In the genomic region with DNA sequence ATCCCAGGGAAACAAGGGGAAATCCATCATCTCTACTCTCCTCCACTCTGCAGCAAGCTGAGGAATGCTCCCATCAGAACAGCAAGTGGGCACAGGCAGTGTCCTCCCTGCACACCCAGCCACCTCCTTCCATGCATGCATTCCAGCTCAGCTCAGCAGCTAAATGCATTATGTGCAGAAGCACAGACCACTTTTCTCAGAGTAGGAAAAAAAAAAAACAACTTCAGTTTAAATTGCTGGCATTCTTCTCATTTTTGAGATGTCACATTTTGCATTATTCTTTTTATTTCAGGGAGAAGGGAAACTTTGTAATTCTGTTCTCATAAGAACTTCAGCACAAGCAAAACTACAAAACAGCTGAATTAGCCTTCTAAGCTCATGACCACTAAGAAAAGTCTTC, we compare ENCODE assay signal across 22 cellular contexts.
DNase-seq lines count a peak whose midpoint lies in the region; ATAC-seq, FAIRE-seq and TF ChIP-seq lines count a peak whose summit lies in the region.
"Had no signal": no experiment of that assay in that cellular context is flagged by ENCODE, and none has a peak within 500 bp of the region (broad histone marks: within the 10 kb centered on the region; RNA-seq: fewer than 3 reads in every experiment).

No MANE protein-coding gene starts in this region.

- no peak overlapping the region for H2BK5ac ChIP-seq in trophoblast cell (ENCODE audit: low read depth, low read length, poor library complexity)

- peaks cover 19% of the 10 kb centered on the region for H3K4me1 Mint-ChIP-seq in astrocyte (ENCODE audit: low read depth, unreplicated experiment)
- H3K4me1 Mint-ChIP-seq: activated CD4-positive, alpha-beta T cell treated with anti-CD3 and anti-CD28 coated beads, Interleukin-2, amount 10 ng/mL, durations not matched to agents 24 days and 14 days; activated naive CD4-positive, alpha-beta T cell treated with anti-CD3 and anti-CD28 coated beads, Interleukin-2, amount 10 ng/mL, durations not matched to agents 7 days and 5 days had no signal

- no peak overlapping the region for H3K4ac ChIP-seq in trophoblast cell (ENCODE audit: low read depth, low read length)

- no peak overlapping the region for H3K4me2 ChIP-seq in astrocyte (ENCODE audit: low read length)
- H3K4me2 ChIP-seq in trophoblast cell (ENCODE audit: low read length) = no peak overlapping the region

- H2AK5ac ChIP-seq in trophoblast cell (ENCODE audit: low read length) = no peak overlapping the region

- H2BK12ac ChIP-seq in trophoblast cell (ENCODE audit: low read length) = no peak overlapping the region

- H3K27me3 Mint-ChIP-seq in astrocyte (ENCODE audit: low read depth, unreplicated experiment) = no peaks in the 10 kb centered on the region
- H3K27me3 Mint-ChIP-seq: activated CD4-positive, alpha-beta T cell treated with anti-CD3 and anti-CD28 coated beads, Interleukin-2, amount 10 ng/mL, durations not matched to agents 24 days and 14 days; activated naive CD4-positive, alpha-beta T cell treated with anti-CD3 and anti-CD28 coated beads, Interleukin-2, amount 10 ng/mL, durations not matched to agents 7 days and 5 days had no signal

- no peak overlapping the region for H3K14ac ChIP-seq in trophoblast cell (ENCODE audit: low read length)

- H3K23ac ChIP-seq in trophoblast cell (ENCODE audit: low read length) = no peak overlapping the region

- H3K9me3 Mint-ChIP-seq in astrocyte (ENCODE audit: unreplicated experiment) = no peaks in the 10 kb centered on the region
- H3K9me3 Mint-ChIP-seq: activated CD4-positive, alpha-beta T cell treated with anti-CD3 and anti-CD28 coated beads, Interleukin-2, amount 10 ng/mL, durations not matched to agents 24 days and 14 days had no signal

- H2AFZ ChIP-seq in astrocyte (ENCODE audit: low read depth, low read length) (peak overlapping the region; percentile 3), trophoblast cell (ENCODE audit: insufficient read depth, low read length, poor library complexity) (no peak overlapping the region)

- H3K18ac ChIP-seq in trophoblast cell (ENCODE audit: low read length) = no peak overlapping the region

- H3K9ac ChIP-seq in astrocyte (ENCODE audit: low read length) (no peak overlapping the region), trophoblast cell (ENCODE audit: low read length) (no peak overlapping the region)

- peak overlapping the region; percentile 97 for H3K27ac Mint-ChIP-seq in astrocyte (ENCODE audit: unreplicated experiment)
- H3K27ac Mint-ChIP-seq: activated CD4-positive, alpha-beta T cell treated with anti-CD3 and anti-CD28 coated beads, Interleukin-2, amount 10 ng/mL, durations not matched to agents 24 days and 14 days; activated naive CD4-positive, alpha-beta T cell treated with anti-CD3 and anti-CD28 coated beads, Interleukin-2, amount 10 ng/mL, durations not matched to agents 7 days and 5 days had no signal

- no peak overlapping the region for H4K91ac ChIP-seq in trophoblast cell (ENCODE audit: low read depth, low read length)

- H3K4me3 Mint-ChIP-seq in astrocyte (ENCODE audit: unreplicated experiment) = no peak overlapping the region
- H3K4me3 Mint-ChIP-seq: activated CD4-positive, alpha-beta T cell treated with anti-CD3 and anti-CD28 coated beads, Interleukin-2, amount 10 ng/mL, durations not matched to agents 24 days and 14 days; activated naive CD4-positive, alpha-beta T cell treated with anti-CD3 and anti-CD28 coated beads, Interleukin-2, amount 10 ng/mL, durations not matched to agents 7 days and 5 days had no signal

- ATAC-seq in HG03045 (IDR thresholded peaks at IDR 0.05; ENCODE audit: unreplicated experiment) (no peak), HG02870 (IDR thresholded peaks at IDR 0.05; ENCODE audit: unreplicated experiment) (no peak), HG02973 (IDR thresholded peaks at IDR 0.05; ENCODE audit: unreplicated experiment) (no peak)

- FAIRE-seq in astrocyte (lab: Jason Lieb, UNC) = peak; percentile 23
- FAIRE-seq: GM12891 had no signal

- H3K36me3 Mint-ChIP-seq in astrocyte (ENCODE audit: low read depth, unreplicated experiment) = no peaks in the 10 kb centered on the region
- H3K36me3 Mint-ChIP-seq: activated naive CD4-positive, alpha-beta T cell treated with anti-CD3 and anti-CD28 coated beads, Interleukin-2, amount 10 ng/mL, durations not matched to agents 7 days and 5 days had no signal

- no peak for TF ChIP-seq CTCF in astrocyte (IDR thresholded peaks at IDR 0.05; ENCODE audit: insufficient read depth, low read depth, low read length)

- H4K8ac ChIP-seq in trophoblast cell (ENCODE audit: low read depth, low read length) = no peak overlapping the region

- no peaks in the 10 kb centered on the region for H3K9me3 ChIP-seq in astrocyte (ENCODE audit: insufficient read depth, low read depth, low read length)
- H3K9me3 ChIP-seq in trophoblast cell (ENCODE audit: insufficient read depth, low read depth, low read length) = no peaks in the 10 kb centered on the region
- H3K9me3 ChIP-seq: sigmoid colon had no signal

- no peak overlapping the region for H4K12ac ChIP-seq in trophoblast cell (ENCODE audit: low read depth, low read length)

- H3K4me1 ChIP-seq in astrocyte (ENCODE audit: insufficient read depth, low read length) (no peaks in the 10 kb centered on the region), trophoblast cell (ENCODE audit: control insufficient read depth in 1 of 2, insufficient read depth in 2 of 2, low read length in 2 of 2) (peaks cover 6 to 8% of the 10 kb centered on the region in 2 experiments)
- H3K4me1 ChIP-seq: sigmoid colon had no signal

- H3K4me3 ChIP-seq in astrocyte (ENCODE audit: insufficient read depth, low read depth, low read length) (no peak overlapping the region), trophoblast cell (ENCODE audit: low read depth, low read length) (no peak overlapping the region)
- H3K4me3 ChIP-seq: sigmoid colon had no signal

- peaks cover 5% of the 10 kb centered on the region for H3K79me1 ChIP-seq in trophoblast cell (ENCODE audit: low read length)

- H3K27me3 ChIP-seq in astrocyte (ENCODE audit: insufficient read depth, low read length) = no peaks in the 10 kb centered on the region
- no peaks in the 10 kb centered on the region for H3K27me3 ChIP-seq in trophoblast cell (ENCODE audit: insufficient read depth, low read length)
- H3K27me3 ChIP-seq: sigmoid colon had no signal

- H3K27ac ChIP-seq in astrocyte (ENCODE audit: low read depth, low read length) (no peak overlapping the region), trophoblast cell (ENCODE audit: low read depth, low read length) (peak overlapping the region; percentile 70)
- H3K27ac ChIP-seq: sigmoid colon had no signal

- H4K20me1 ChIP-seq in astrocyte (ENCODE audit: insufficient read depth, low read length) = no peaks in the 10 kb centered on the region

- peak; percentile 76 for DNase-seq in EL
- peak; percentile 43 for DNase-seq in astrocyte (ENCODE audit: low read depth)
- DNase-seq in foreskin melanocyte = peak; percentile 61
- no peak for DNase-seq in trophoblast cell
- DNase-seq in NCI-H187 treated with DMSO at 0.1 percent for 48 hours (lab: John Stamatoyannopoulos, UW) = no peak
- DNase-seq: activated CD4-positive, alpha-beta T cell treated with anti-CD3 and anti-CD28 coated beads, Interleukin-2, amount 10 ng/mL, durations not matched to agents 24 days and 14 days; activated naive CD4-positive, alpha-beta T cell treated with anti-CD3 and anti-CD28 coated beads, Interleukin-2, amount 10 ng/mL, durations not matched to agents 7 days and 5 days; activated T-cell treated with anti-CD3 and anti-CD28 coated beads for 4 hours; COR-L47; hypothalamus; KG1; NCI-H1092 treated with DMSO at 0.1 percent for 48 hours; NCI-H2107; NCI-H526; occipital lobe; SIG-M5; sigmoid colon; stimulated activated CD4-positive, alpha-beta T cell treated with anti-CD3 and anti-CD28 coated beads, Interleukin-2, amount 100 ng/mL, for 24 hours had no signal

- H3K36me3 ChIP-seq in astrocyte (ENCODE audit: insufficient read depth, low read length) (no peaks in the 10 kb centered on the region), trophoblast cell (ENCODE audit: control insufficient read depth in 1 of 2, insufficient read depth in 2 of 2, low read length in 2 of 2) (peaks cover 4 to 18% of the 10 kb centered on the region in 2 experiments)
- H3K36me3 ChIP-seq: sigmoid colon had no signal

- H2BK120ac ChIP-seq in trophoblast cell (ENCODE audit: insufficient read depth, low read length, poor library complexity) = no peak overlapping the region

- H3K79me2 ChIP-seq in astrocyte (ENCODE audit: insufficient read depth, low read length) (no peaks in the 10 kb centered on the region), trophoblast cell (ENCODE audit: control insufficient read depth, insufficient read depth, low read length, poor library complexity) (peaks cover 1% of the 10 kb centered on the region)

Comparison
In these comparisons a context has a peak if more than half of its experiments do, and no peak if none do; other contexts are left out.
1. DNase-seq: peak in EL (single experiment), astrocyte (single experiment) and foreskin melanocyte (single experiment); none in trophoblast cell (0 of 2) and NCI-H187 treated with DMSO at 0.1 percent for 48 hours (single experiment).